ENCODE assay signal across 19 cellular contexts in the genomic region with DNA sequence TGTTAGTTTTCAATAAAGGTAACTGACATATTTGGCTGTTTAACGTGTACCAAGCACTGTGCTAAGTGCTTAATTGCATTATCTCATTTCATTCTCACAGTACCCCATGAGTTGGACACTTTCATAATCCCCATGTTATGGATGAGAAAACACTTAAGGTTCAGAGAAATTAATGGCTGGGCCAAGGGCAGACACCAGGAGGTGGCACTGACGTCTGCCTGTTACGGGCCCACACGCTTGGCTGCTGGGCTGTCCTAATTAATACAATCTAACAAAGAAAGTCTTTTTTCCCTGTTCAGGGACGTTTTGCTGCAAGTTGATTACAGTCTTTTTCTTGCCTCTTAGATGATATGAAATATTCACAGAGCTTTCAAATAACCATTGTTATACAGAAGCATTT. TPM values are rescaled to one million over a fixed set of nuclear protein-coding genes. Genes with fewer than 3 reads are reported as not detected.
"Had no signal": no experiment of that assay in that cellular context is flagged by ENCODE, and none has a peak within 500 bp of the region (broad histone marks: within the 10 kb centered on the region; RNA-seq: fewer than 3 reads in every experiment).

No MANE protein-coding gene starts in this region.

- H3K4me3 ChIP-seq: Peyer's patch had no signal

- H3K9me3 ChIP-seq: Peyer's patch had no signal

- H3K27ac ChIP-seq: Peyer's patch had no signal

- H3K4me1 ChIP-seq: Peyer's patch had no signal

- H3K36me3 ChIP-seq: Peyer's patch had no signal

- H3K27me3 ChIP-seq: Peyer's patch had no signal

- DNase-seq: activated CD4-positive, alpha-beta T cell treated with anti-CD3 and anti-CD28 coated beads for 4 hours; activated CD8-positive, alpha-beta memory T cell treated with anti-CD3 and anti-CD28 coated beads, Interleukin-2, amount 50 U/mL, for 4 hours; activated CD8-positive, alpha-beta T cell treated with anti-CD3 and anti-CD28 coated beads for 36 hours; activated naive CD4-positive, alpha-beta T cell treated with anti-CD3 and anti-CD28 coated beads, Interleukin-2, amount 50 U/mL, for 16 hours; aorta; KG1; NCI-H1048; NCI-H1417; NCI-H1930; NCI-H2171; NCI-H2227 treated with DMSO at 0.1 percent for 48 hours; NCI-H526 treated with DMSO at 0.1 percent for 48 hours; Peyer's patch; SHP77 treated with DMSO at 0.1 percent for 48 hours had no signal

RNA-seq across cellular contexts. Expression of a gene that starts 16.1 kb away (rescaled TPM):
- total RNA-seq: aorta, bronchial epithelial cell, LHCN-M2, M059J, NCI-H460 had no signal
- polyA plus RNA-seq: aorta had no signal

RNA-seq across cellular contexts. Expression of a gene that starts 16.1 kb away (rescaled TPM):
- total RNA-seq: activated CD8-positive, alpha-beta T cell treated with anti-CD3 and anti-CD28 coated beads for 36 hours; aorta; bronchial epithelial cell; LHCN-M2; M059J; NCI-H460; Peyer's patch; SK-MEL-5 had no signal
- polyA plus RNA-seq: aorta had no signal

RNA-seq across cellular contexts. Expression of a gene that starts 35.7 kb away (rescaled TPM):
- total RNA-seq: LHCN-M2 had no signal
